33 cellular contexts compared by ENCODE assay signal in the genomic region with DNA sequence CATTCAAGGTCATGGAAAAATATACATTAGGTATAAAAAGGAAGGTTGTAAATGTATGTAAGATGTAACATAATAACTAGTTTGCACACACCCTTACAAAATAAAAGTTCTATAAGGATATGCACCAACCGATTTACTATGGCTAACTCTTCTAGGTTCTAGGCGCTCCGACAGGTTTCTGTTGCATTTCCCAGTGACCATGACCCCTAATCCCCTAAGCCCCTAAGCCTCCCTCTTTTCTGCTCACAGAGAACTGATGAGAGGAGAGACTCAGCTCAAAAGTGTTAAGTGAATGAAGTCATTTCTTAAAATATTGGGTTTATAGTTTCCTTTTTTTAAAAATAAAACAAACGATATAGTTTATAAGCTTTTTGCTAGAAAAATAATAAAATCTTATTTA. TPM values are rescaled to one million over a fixed set of nuclear protein-coding genes. Genes with fewer than 3 reads are reported as not detected.
"Had no signal": no experiment of that assay in that cellular context is flagged by ENCODE, and none has a peak within 500 bp of the region (broad histone marks: within the 10 kb centered on the region; RNA-seq: fewer than 3 reads in every experiment).

No MANE protein-coding gene starts in this region.

- H3K36me3 Mint-ChIP-seq: activated naive CD8-positive, alpha-beta T cell had no signal

- H3K9me3 ChIP-seq: esophagus squamous epithelium, gastroesophageal sphincter, heart right ventricle had no signal

- H3K27me3 ChIP-seq: brain microvascular endothelial cell, gastroesophageal sphincter had no signal

- H3K4me1 Mint-ChIP-seq: activated CD4-positive, alpha-beta T cell treated with anti-CD3 and anti-CD28 coated beads for 36 hours; activated T-helper 17 cell treated with anti-CD3 and anti-CD28 coated beads, Interleukin-2, amount 50 U/mL, for 72 hours; central memory CD8-positive, alpha-beta T cell; T-helper 17 cell had no signal

- DNase-seq: activated CD4-positive, alpha-beta T cell treated with anti-CD3 and anti-CD28 coated beads for 36 hours; activated CD4-positive, alpha-beta T cell treated with anti-CD3 and anti-CD28 coated beads, Interleukin-2, amount 10 ng/mL, durations not matched to agents 7 days and 5 days; activated CD4-positive, alpha-beta T cell treated with anti-CD3 and anti-CD28 coated beads, Interleukin-2, amount 50 U/mL, for 48 hours; activated CD4-positive, CD25-positive, alpha-beta regulatory T cell; activated CD4-positive, CD25-positive, alpha-beta regulatory T cell treated with anti-CD3 and anti-CD28 coated beads, Interleukin-2, amount 50 U/mL, for 72 hours; activated CD8-positive, alpha-beta memory T cell treated with anti-CD3 and anti-CD28 coated beads, Interleukin-2, amount 50 U/mL, for 48 hours; activated effector memory CD4-positive, alpha-beta T cell treated with Interleukin-2 at 50 U/mL for 16 hours; activated gamma-delta T cell treated with Interleukin-2 at 50 U/mL for 16 hours; activated naive CD4-positive, alpha-beta T cell treated with anti-CD3 and anti-CD28 coated beads, Interleukin-2, amount 50 U/mL, for 16 hours; activated naive CD4-positive, alpha-beta T cell treated with Interleukin-2 at 50 U/mL for 16 hours; activated T-cell treated with anti-CD3 and anti-CD28 coated beads for 4 hours; activated T-cell treated with anti-CD3 and anti-CD28 coated beads, Interleukin-2, amount 50 U/mL, for 4 hours; amniotic stem cell; anterior cingulate cortex; brain microvascular endothelial cell; effector CD8-positive, alpha-beta T cell; esophagus squamous epithelium; foreskin melanocyte; heart right ventricle; T-helper 1 cell; T-helper 17 cell; T1000 had no signal

- H3K9me3 Mint-ChIP-seq: activated CD4-positive, alpha-beta T cell treated with anti-CD3 and anti-CD28 coated beads, Interleukin-2, amount 10 ng/mL, durations not matched to agents 7 days and 5 days; activated T-cell treated with anti-CD3 and anti-CD28 coated beads, Interleukin-2, amount 50 U/mL, for 4 hours; activated T-helper 17 cell treated with anti-CD3 and anti-CD28 coated beads, Interleukin-2, amount 50 U/mL, for 72 hours; central memory CD8-positive, alpha-beta T cell; T-helper 2 cell treated with Interferon-gamma antibody and Interleukin-4, amounts not matched to agents 5 μg/mL and 100 μg/mL, for 36 hours had no signal

- H3K27ac ChIP-seq: brain microvascular endothelial cell, coronary artery, epithelial cell of prostate, esophagus squamous epithelium, gastroesophageal sphincter, heart right ventricle had no signal

- ATAC-seq: activated CD4-positive, alpha-beta T cell treated with anti-CD3 and anti-CD28 coated beads for 36 hours; activated T-cell treated with anti-CD3 and anti-CD28 coated beads, Interleukin-2, amount 50 U/mL, for 4 hours; activated T-helper 17 cell treated with anti-CD3 and anti-CD28 coated beads, Interleukin-2, amount 50 U/mL, for 72 hours; gastroesophageal sphincter; heart right ventricle; T-helper 17 cell had no signal

- H3K4me3 Mint-ChIP-seq: activated CD4-positive, alpha-beta T cell treated with anti-CD3 and anti-CD28 coated beads for 36 hours; activated CD4-positive, alpha-beta T cell treated with anti-CD3 and anti-CD28 coated beads, Interleukin-2, amount 10 ng/mL, durations not matched to agents 7 days and 5 days; activated naive CD8-positive, alpha-beta T cell; activated T-cell treated with anti-CD3 and anti-CD28 coated beads, Interleukin-2, amount 50 U/mL, for 4 hours; activated T-helper 17 cell treated with anti-CD3 and anti-CD28 coated beads, Interleukin-2, amount 50 U/mL, for 72 hours; central memory CD8-positive, alpha-beta T cell; T-helper 17 cell; T-helper 2 cell treated with Interferon-gamma antibody and Interleukin-4, amounts not matched to agents 5 μg/mL and 100 μg/mL, for 36 hours had no signal

- H3K36me3 ChIP-seq: brain microvascular endothelial cell, esophagus squamous epithelium, gastroesophageal sphincter, heart right ventricle had no signal

- H3K4me3 ChIP-seq: coronary artery, esophagus squamous epithelium, gastroesophageal sphincter, heart right ventricle had no signal

- H3K27ac Mint-ChIP-seq: activated CD4-positive, alpha-beta T cell treated with anti-CD3 and anti-CD28 coated beads for 36 hours; activated CD4-positive, alpha-beta T cell treated with anti-CD3 and anti-CD28 coated beads, Interleukin-2, amount 10 ng/mL, durations not matched to agents 7 days and 5 days; activated naive CD8-positive, alpha-beta T cell; activated T-helper 17 cell treated with anti-CD3 and anti-CD28 coated beads, Interleukin-2, amount 50 U/mL, for 72 hours; T-helper 17 cell; T-helper 2 cell treated with Interferon-gamma antibody and Interleukin-4, amounts not matched to agents 5 μg/mL and 100 μg/mL, for 36 hours had no signal

- H3K4me1 ChIP-seq: esophagus squamous epithelium, gastroesophageal sphincter, heart right ventricle had no signal

RNA-seq across cellular contexts. Expression of gene CA4, which starts 41.1 kb away (rescaled TPM):
- total RNA-seq: activated CD4-positive, alpha-beta T cell treated with anti-CD3 and anti-CD28 coated beads for 36 hours; activated CD4-positive, alpha-beta T cell treated with anti-CD3 and anti-CD28 coated beads, Interleukin-2, amount 10 ng/mL, durations not matched to agents 7 days and 5 days; activated T-cell treated with anti-CD3 and anti-CD28 coated beads, Interleukin-2, amount 50 U/mL, for 4 hours; activated T-helper 17 cell treated with anti-CD3 and anti-CD28 coated beads, Interleukin-2, amount 50 U/mL, for 72 hours; astrocyte; bronchial epithelial cell; fibroblast of lung; fibroblast of villous mesenchyme; T-helper 17 cell had no signal
- polyA plus RNA-seq: fibroblast of lung had no signal
